In genomic region chr10:30834636-30835035, GRCh38 we compare ENCODE assay signal across 21 cellular contexts.
DNase-seq lines count a peak whose midpoint lies in the region; ATAC-seq and TF ChIP-seq lines count a peak whose summit lies in the region.
"Had no signal": no experiment of that assay in that cellular context is flagged by ENCODE, and none has a peak within 500 bp of the region (broad histone marks: within the 10 kb centered on the region; RNA-seq: fewer than 3 reads in every experiment).

No MANE protein-coding gene starts in this region.

- POLR2A ChIA-PET in WTC11 (lab: Charles Lee): no interaction called here

- H3K4me1 Mint-ChIP-seq in mesothelial cell of epicardium: peaks cover 57% of the 10 kb centered on the region
- H3K4me1 Mint-ChIP-seq in WTC11: peaks cover 42% of the 10 kb centered on the region

- H3K36me3 Mint-ChIP-seq in mesothelial cell of epicardium: no peaks in the 10 kb centered on the region
- no peaks in the 10 kb centered on the region for H3K36me3 Mint-ChIP-seq in WTC11

- TF ChIP-seq CTCF in mesothelial cell of epicardium (IDR thresholded peaks at IDR 0.05; ENCODE audit: unreplicated experiment): no peak
- TF ChIP-seq CTCF in WTC11 (IDR thresholded peaks at IDR 0.05): no peak

- CTCF ChIA-PET in WTC11 (lab: Charles Lee): interaction anchor here (1.3 to 1.6 kb wide), 2 partner anchors 7 to 163 kb away, joined by 4 to 6 read pairs; no protein-coding TSS in a partner anchor

- no peak overlapping the region for H3K4me3 Mint-ChIP-seq in mesothelial cell of epicardium
- no peak overlapping the region for H3K4me3 Mint-ChIP-seq in WTC11
- H3K4me3 Mint-ChIP-seq: CD4-positive, alpha-beta T cell; HFFc6; IgD-negative memory B cell had no signal

- no peaks in the 10 kb centered on the region for H3K27me3 Mint-ChIP-seq in mesothelial cell of epicardium (ENCODE audit: low read depth)
- H3K27me3 Mint-ChIP-seq in WTC11 (ENCODE audit: low read depth): no peaks in the 10 kb centered on the region; the same call in 1 of the 2 replicates
- H3K27me3 Mint-ChIP-seq: CD4-positive, alpha-beta T cell had no signal

- ATAC-seq in Right ventricle myocardium inferior: peak; percentile 21
- no peak for ATAC-seq in left ventricle myocardium superior
- peak; percentile 39 for ATAC-seq in sciatic nerve
- ATAC-seq in WTC11: no peak
- ATAC-seq in HG03196 (IDR thresholded peaks at IDR 0.05; ENCODE audit: unreplicated experiment): no peak
- ATAC-seq: Panc1 had no signal

- H3K27ac Mint-ChIP-seq in mesothelial cell of epicardium: peak overlapping the region; percentile 22
- H3K27ac Mint-ChIP-seq in WTC11: no peak overlapping the region
- H3K27ac Mint-ChIP-seq: CD4-positive, alpha-beta T cell; HFFc6; IgD-negative memory B cell had no signal

- H3K9me3 Mint-ChIP-seq in mesothelial cell of epicardium (peaks cover 17% of the 10 kb centered on the region), WTC11 (peaks cover 4% of the 10 kb centered on the region; the same call in 1 of the 2 replicates)
- H3K9me3 Mint-ChIP-seq: CD4-positive, alpha-beta T cell; HFFc6 had no signal

- DNase-seq in Right ventricle myocardium inferior (ENCODE audit: missing footprints) (no peak), left ventricle myocardium superior (no peak), mesothelial cell of epicardium (ENCODE audit: low spot score in 2 of 2, unreplicated experiment in 2 of 2) (no peak), sciatic nerve (ENCODE audit: low spot score) (no peak), WTC11 (ENCODE audit: low spot score) (no peak), DMS 273 treated with DMSO at 0.1 percent for 48 hours (lab: John Stamatoyannopoulos, UW) (no peak)
- DNase-seq: CD4-positive, alpha-beta T cell; DMS79 treated with DMSO at 0.1 percent for 48 hours; GF-D8; GOT3; HFFc6; NCI-H1048; NCI-H146; NCI-H2029; NCI-H226; NCI-H510A; NCI-H69; SHP77 treated with DMSO at 0.1 percent for 48 hours had no signal

- intact Hi-C loops in Right ventricle myocardium inferior (cut with DNase I): no loop called here
- intact Hi-C loops in left ventricle myocardium superior (cut with micrococcal nuclease): no loop called here
- intact Hi-C loops in sciatic nerve (cut with DNase I): no loop called here

TF ChIP-seq in WTC11, 78 proteins besides CTCF, POLR2A, EP300 and RAD21:
- TF ChIP-seq ZBTB43 (CRISPR knock-in tag; IDR thresholded peaks at IDR 0.05) (no peak), KAT7 (CRISPR knock-in tag; IDR thresholded peaks at IDR 0.05; ENCODE audit: borderline replicate concordance) (no peak), SMAD4 (CRISPR knock-in tag; IDR thresholded peaks at IDR 0.05) (no peak), E2F1 (CRISPR knock-in tag; IDR thresholded peaks at IDR 0.05) (no peak), USF1 (CRISPR knock-in tag; IDR thresholded peaks at IDR 0.05) (no peak), ZNF138 (CRISPR knock-in tag; conservative IDR thresholded peaks at IDR 0.05) (no peak), ESRRA (CRISPR knock-in tag; IDR thresholded peaks at IDR 0.05; ENCODE audit: borderline replicate concordance) (no peak), ELF4 (CRISPR knock-in tag; IDR thresholded peaks at IDR 0.05; ENCODE audit: low read depth) (no peak), JAZF1 (CRISPR knock-in tag; IDR thresholded peaks at IDR 0.05) (no peak), E2F5 (CRISPR knock-in tag; IDR thresholded peaks at IDR 0.05) (no peak), CREB1 (CRISPR knock-in tag; IDR thresholded peaks at IDR 0.05) (no peak), EMX1 (CRISPR knock-in tag; IDR thresholded peaks at IDR 0.05) (no peak), ZNF396 (CRISPR knock-in tag; IDR thresholded peaks at IDR 0.05; ENCODE audit: borderline replicate concordance) (no peak), HMGA2 (CRISPR knock-in tag; IDR thresholded peaks at IDR 0.05) (no peak), GABPB1 (CRISPR knock-in tag; IDR thresholded peaks at IDR 0.05) (no peak), ZNF532 (CRISPR knock-in tag; IDR thresholded peaks at IDR 0.05; ENCODE audit: borderline replicate concordance) (no peak), CBFB (CRISPR knock-in tag; IDR thresholded peaks at IDR 0.05; ENCODE audit: low read depth) (no peak)
TF ChIP-seq in WTC11: peak in this region for 0.

Comparison
In these comparisons a context has a peak if more than half of its experiments do, and no peak if none do; other contexts are left out.
1. ATAC-seq: peak in Right ventricle myocardium inferior (single experiment) and sciatic nerve (single experiment); none in left ventricle myocardium superior (single experiment), WTC11 (single experiment) and HG03196 (single experiment).